14 cellular contexts compared by ENCODE assay signal in the genomic region with DNA sequence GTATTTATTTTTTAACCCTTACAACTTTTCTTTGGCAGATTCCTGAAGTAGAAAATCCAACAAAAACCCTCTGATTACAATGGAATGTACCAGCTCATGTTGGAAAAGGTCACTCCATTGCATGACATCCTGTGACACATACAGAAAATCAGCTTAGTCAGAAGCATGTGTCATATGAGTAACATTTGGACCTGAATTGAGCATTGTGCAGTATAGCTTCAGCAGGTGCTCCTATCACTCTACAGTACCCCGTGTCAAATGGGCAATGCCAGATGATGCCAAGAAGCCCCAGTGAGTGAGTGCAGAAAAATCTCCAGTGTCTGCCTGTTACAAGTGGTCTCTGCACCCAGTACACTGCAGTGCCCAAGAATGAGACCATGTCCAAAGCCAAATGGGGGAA.
DNase-seq lines count a peak whose midpoint lies in the region; ATAC-seq, FAIRE-seq and TF ChIP-seq lines count a peak whose summit lies in the region.
"Had no signal": no experiment of that assay in that cellular context is flagged by ENCODE, and none has a peak within 500 bp of the region (broad histone marks: within the 10 kb centered on the region; RNA-seq: fewer than 3 reads in every experiment).

No MANE protein-coding gene starts in this region.

- no peaks in the 10 kb centered on the region for H3K36me3 Mint-ChIP-seq in astrocyte (ENCODE audit: low read depth, unreplicated experiment)

- H2AFZ ChIP-seq in astrocyte (ENCODE audit: low read depth, low read length), result no peak overlapping the region
- H2AFZ ChIP-seq: PC-9 had no signal

- H3K36me3 ChIP-seq in astrocyte (ENCODE audit: insufficient read depth, low read length) (no peaks in the 10 kb centered on the region), psoas muscle (ENCODE audit: insufficient read depth in 1 of 2, low read depth in 1 of 2) (no peaks in the 10 kb centered on the region), BE2C (no peaks in the 10 kb centered on the region)
- H3K36me3 ChIP-seq: neutrophil, tibial nerve had no signal

- no peak for DNase-seq in activated CD4-positive, CD25-positive, alpha-beta regulatory T cell treated with anti-CD3 and anti-CD28 coated beads, Interleukin-2, amount 50 U/mL, for 72 hours
- DNase-seq in M059J (ENCODE audit: low read depth), result peak; percentile 77
- DNase-seq in astrocyte (ENCODE audit: low read depth), result peak; percentile 56
- DNase-seq in psoas muscle, result no peak
- DNase-seq in BE2C, result no peak
- DNase-seq in NK-92 (lab: John Stamatoyannopoulos, UW; ENCODE audit: unreplicated experiment), result no peak
- DNase-seq in left ventricle myocardium superior, result no peak
- DNase-seq: activated CD8-positive, alpha-beta memory T cell treated with anti-CD3 and anti-CD28 coated beads, Interleukin-2, amount 50 U/mL, for 4 hours; PC-9; T1000 had no signal

- peaks cover 4% of the 10 kb centered on the region for H3K9me3 Mint-ChIP-seq in astrocyte (ENCODE audit: unreplicated experiment)

- 18 to 39% (median 21%) methylated on average over 1 of the region's 1 CpG for WGBS in psoas muscle, 3 donors

- H3K4me3 ChIP-seq in astrocyte (ENCODE audit: insufficient read depth, low read depth, low read length), result no peak overlapping the region
- H3K4me3 ChIP-seq in psoas muscle, result no peak overlapping the region
- no peak overlapping the region for H3K4me3 ChIP-seq in BE2C (ENCODE audit: low read depth, low read length)
- H3K4me3 ChIP-seq: PC-9, skin epidermis, tibial nerve had no signal

- H3K4me1 Mint-ChIP-seq in astrocyte (ENCODE audit: low read depth, unreplicated experiment), result peaks cover 23% of the 10 kb centered on the region

- ATAC-seq in activated CD4-positive, CD25-positive, alpha-beta regulatory T cell treated with anti-CD3 and anti-CD28 coated beads, Interleukin-2, amount 50 U/mL, for 24 hours, result peak; percentile 99
- ATAC-seq in psoas muscle (peak; percentile 66 to 93 (median 88)), left ventricle myocardium superior (no peak)

- H3K9ac ChIP-seq in astrocyte (ENCODE audit: low read length), result no peak overlapping the region

- no peak overlapping the region for H3K4me3 Mint-ChIP-seq in astrocyte (ENCODE audit: unreplicated experiment)

- H4K20me1 ChIP-seq in astrocyte (ENCODE audit: insufficient read depth, low read length), result no peaks in the 10 kb centered on the region

- no peaks in the 10 kb centered on the region for H3K79me2 ChIP-seq in astrocyte (ENCODE audit: insufficient read depth, low read length)

- FAIRE-seq in astrocyte (lab: Jason Lieb, UNC), result no peak

- TF ChIP-seq CTCF in astrocyte (IDR thresholded peaks at IDR 0.05; ENCODE audit: insufficient read depth, low read depth, low read length) (no peak), psoas muscle (IDR thresholded peaks at IDR 0.05) (no peak), BE2C (IDR thresholded peaks at IDR 0.05; ENCODE audit: low read depth, low read length) (no peak)

- H3K4me1 ChIP-seq in astrocyte (ENCODE audit: insufficient read depth, low read length) (no peaks in the 10 kb centered on the region), psoas muscle (peaks cover 8% of the 10 kb centered on the region), BE2C (no peaks in the 10 kb centered on the region)
- H3K4me1 ChIP-seq: tibial nerve had no signal

- H3K27me3 ChIP-seq in astrocyte (ENCODE audit: insufficient read depth, low read length) (no peaks in the 10 kb centered on the region), psoas muscle (ENCODE audit: insufficient read depth in 3 of 3, low read length in 2 of 3) (no peaks in the 10 kb centered on the region), BE2C (no peaks in the 10 kb centered on the region)
- H3K27me3 ChIP-seq: neutrophil, tibial nerve had no signal

- H3K9me3 ChIP-seq in astrocyte (ENCODE audit: insufficient read depth, low read depth, low read length), result peaks cover 3% of the 10 kb centered on the region
- H3K9me3 ChIP-seq in psoas muscle, result no peaks in the 10 kb centered on the region
- no peaks in the 10 kb centered on the region for H3K9me3 ChIP-seq in BE2C
- H3K9me3 ChIP-seq: neutrophil, tibial nerve had no signal

- peak overlapping the region; percentile 37 for H3K27ac Mint-ChIP-seq in astrocyte (ENCODE audit: unreplicated experiment)

- H3K4me2 ChIP-seq in astrocyte (ENCODE audit: low read length), result no peak overlapping the region
- H3K4me2 ChIP-seq: PC-9 had no signal

- peak overlapping the region; percentile 29 for H3K27ac ChIP-seq in astrocyte (ENCODE audit: low read depth, low read length)
- H3K27ac ChIP-seq in psoas muscle, result no peak overlapping the region
- H3K27ac ChIP-seq: neutrophil, PC-9, skin epidermis, tibial nerve had no signal

- no peaks in the 10 kb centered on the region for H3K27me3 Mint-ChIP-seq in astrocyte (ENCODE audit: low read depth, unreplicated experiment)

- intact Hi-C loops in psoas muscle (cut with DNase I) (no loop called here), left ventricle myocardium superior (cut with micrococcal nuclease) (no loop called here)

Comparison
In these comparisons a context has a peak if more than half of its experiments do, and no peak if none do; other contexts are left out.
1. DNase-seq: peak in M059J (single experiment) and astrocyte (single experiment); none in activated CD4-positive, CD25-positive, alpha-beta regulatory T cell treated with anti-CD3 and anti-CD28 coated beads, Interleukin-2, amount 50 U/mL, for 72 hours (single experiment), psoas muscle (0 of 2), BE2C (single experiment), NK-92 (single experiment) and left ventricle myocardium superior (single experiment).